Comparison of ENCODE assay signal across 8 cellular contexts in the genomic region with DNA sequence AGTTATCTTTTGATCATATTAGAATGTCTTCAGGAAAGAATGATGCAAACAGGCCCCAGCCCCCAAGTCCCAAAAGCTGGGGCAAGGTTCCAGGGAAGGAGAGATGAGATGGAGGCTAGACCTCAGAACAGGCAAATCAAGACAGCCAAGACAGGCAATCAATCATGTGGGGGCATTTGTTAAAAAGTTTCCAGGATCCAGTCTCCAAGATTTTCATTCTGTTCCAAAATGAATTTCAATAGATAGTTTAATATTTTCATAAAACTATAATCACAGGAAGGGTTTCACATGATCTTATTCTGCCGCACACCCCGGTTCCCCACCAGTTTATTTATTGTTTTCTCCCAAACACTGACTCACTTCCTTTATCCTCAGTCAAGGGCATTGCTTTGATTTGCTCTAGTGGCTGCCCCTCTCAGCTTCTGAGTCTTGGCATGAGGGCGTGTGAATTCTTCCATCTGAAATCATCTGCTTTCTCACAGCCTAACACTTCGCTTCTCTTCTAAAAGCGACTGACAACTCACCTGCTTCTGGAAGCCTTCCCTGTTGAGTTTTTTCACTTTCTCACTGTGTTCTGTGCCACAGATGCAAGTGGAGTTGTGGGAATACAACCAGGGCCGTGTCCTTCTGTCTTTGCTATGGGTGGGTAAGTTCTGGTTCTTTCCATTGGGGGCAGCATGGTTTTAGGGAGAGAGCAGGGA. TPM values are rescaled to one million over a fixed set of nuclear protein-coding genes. Genes with fewer than 3 reads are reported as not detected.
DNase-seq lines count a peak whose midpoint lies in the region; ATAC-seq and TF ChIP-seq lines count a peak whose summit lies in the region.

No MANE protein-coding gene starts in this region.

- H3K27ac Mint-ChIP-seq in naive thymus-derived CD4-positive, alpha-beta T cell: peak overlapping the region in 2 of 9 donors; percentile 54 to 82
- no peak overlapping the region for H3K27ac Mint-ChIP-seq in activated CD4-positive, alpha-beta T cell treated with anti-CD3 and anti-CD28 coated beads, Interleukin-2, amount 10 ng/mL, durations not matched to agents 24 days and 14 days

- intact Hi-C loops in naive thymus-derived CD4-positive, alpha-beta T cell (cut with micrococcal nuclease): loop anchor here (2.0 to 5.0 kb wide), 6 partner anchors 44 to 309 kb away; partner anchors contain the start of gene NFAT5 (in 1 of the 2)
- intact Hi-C loops in activated CD4-positive, alpha-beta T cell treated with anti-CD3 and anti-CD28 coated beads, Interleukin-2, amount 10 ng/mL, durations not matched to agents 24 days and 14 days (cut with micrococcal nuclease): loop anchor here (5.0 kb wide), 1 partner anchor 69 kb away; no protein-coding TSS in a partner anchor

- CTCF ChIA-PET in naive thymus-derived CD4-positive, alpha-beta T cell (lab: Charles Lee): interaction anchor here (0.7 to 0.9 kb wide), 2 partner anchors 48 to 310 kb away, joined by 3 read pairs; no protein-coding TSS in a partner anchor

- H3K36me3 ChIP-seq in kidney epithelial cell (ENCODE audit: control insufficient read depth, insufficient read depth, low read length): no peaks in the 10 kb centered on the region
- no peaks in the 10 kb centered on the region for H3K36me3 ChIP-seq in naive thymus-derived CD4-positive, alpha-beta T cell (ENCODE audit: control insufficient read depth in 2 of 3, insufficient read depth in 3 of 3, low read length in 3 of 3)

- peak; percentile 66 for TF ChIP-seq CTCF in kidney epithelial cell (IDR thresholded peaks at IDR 0.05; ENCODE audit: insufficient read depth, low read length, poor library complexity, severe bottlenecking)

- H3K27ac ChIP-seq in substantia nigra (ENCODE audit: low read depth, low read length, poor library complexity, severe bottlenecking): peak overlapping the region; percentile 68
- H3K27ac ChIP-seq in naive thymus-derived CD4-positive, alpha-beta T cell (ENCODE audit: low read depth, low read length): no peak overlapping the region

- peaks cover 0 to 9% (median 0%) of the 10 kb centered on the region in 5 donors for H3K27me3 Mint-ChIP-seq in naive thymus-derived CD4-positive, alpha-beta T cell
- H3K27me3 Mint-ChIP-seq in activated CD4-positive, alpha-beta T cell treated with anti-CD3 and anti-CD28 coated beads, Interleukin-2, amount 10 ng/mL, durations not matched to agents 24 days and 14 days: peaks cover 1% of the 10 kb centered on the region

- POLR2A ChIA-PET in naive thymus-derived CD4-positive, alpha-beta T cell (lab: Charles Lee): interaction anchor here (0.7 kb wide), 1 partner anchor 108 kb away, joined by 3 read pairs; no protein-coding TSS in a partner anchor

- ATAC-seq in GM18505 (IDR thresholded peaks at IDR 0.05; ENCODE audit: unreplicated experiment): no peak
- no peak for ATAC-seq in naive thymus-derived CD4-positive, alpha-beta T cell

- H3K4me1 ChIP-seq in naive thymus-derived CD4-positive, alpha-beta T cell (ENCODE audit: control insufficient read depth in 2 of 2, insufficient read depth in 2 of 2, low read length in 2 of 2): peaks cover 0 to 3% of the 10 kb centered on the region in 2 donors

- H3K9me3 Mint-ChIP-seq in naive thymus-derived CD4-positive, alpha-beta T cell: no peaks in the 10 kb centered on the region
- H3K9me3 Mint-ChIP-seq in activated CD4-positive, alpha-beta T cell treated with anti-CD3 and anti-CD28 coated beads, Interleukin-2, amount 10 ng/mL, durations not matched to agents 24 days and 14 days: no peaks in the 10 kb centered on the region

- no peaks in the 10 kb centered on the region for H3K36me3 Mint-ChIP-seq in naive thymus-derived CD4-positive, alpha-beta T cell
- no peaks in the 10 kb centered on the region for H3K36me3 Mint-ChIP-seq in activated CD4-positive, alpha-beta T cell treated with anti-CD3 and anti-CD28 coated beads, Interleukin-2, amount 10 ng/mL, durations not matched to agents 24 days and 14 days (ENCODE audit: low read depth)

- DNase-seq in GM04503 (ENCODE audit: low read depth) (peak; percentile 71), MV-4-11 (lab: John Stamatoyannopoulos, UW) (peak; percentile 16), brain pericyte (ENCODE audit: low read depth, low spot score) (peak; percentile 54), kidney epithelial cell (ENCODE audit: low read depth) (peak; percentile 69), substantia nigra (lab: John Stamatoyannopoulos, UW) (peak in 35 of 49 donors; percentile 6 to 64 (median 34))
- DNase-seq in naive thymus-derived CD4-positive, alpha-beta T cell: no peak
- no peak for DNase-seq in activated CD4-positive, alpha-beta T cell treated with anti-CD3 and anti-CD28 coated beads, Interleukin-2, amount 10 ng/mL, durations not matched to agents 24 days and 14 days

- H3K4me3 Mint-ChIP-seq in naive thymus-derived CD4-positive, alpha-beta T cell: no peak overlapping the region
- no peak overlapping the region for H3K4me3 Mint-ChIP-seq in activated CD4-positive, alpha-beta T cell treated with anti-CD3 and anti-CD28 coated beads, Interleukin-2, amount 10 ng/mL, durations not matched to agents 24 days and 14 days

- no peak for TF ChIP-seq POLR2A in GM18505 (IDR thresholded peaks at IDR 0.05; ENCODE audit: borderline replicate concordance, extremely low read depth, insufficient read depth, insufficient read length)

- H3K9me3 ChIP-seq in naive thymus-derived CD4-positive, alpha-beta T cell (ENCODE audit: control insufficient read depth in 2 of 3, low read length in 3 of 3): no peaks in the 10 kb centered on the region

- peaks cover 0 to 17% (median 5%) of the 10 kb centered on the region in 7 donors for H3K4me1 Mint-ChIP-seq in naive thymus-derived CD4-positive, alpha-beta T cell
- H3K4me1 Mint-ChIP-seq in activated CD4-positive, alpha-beta T cell treated with anti-CD3 and anti-CD28 coated beads, Interleukin-2, amount 10 ng/mL, durations not matched to agents 24 days and 14 days: peaks cover 18% of the 10 kb centered on the region

- peak overlapping the region; percentile 11 for H3K4me3 ChIP-seq in kidney epithelial cell (ENCODE audit: low read depth, low read length)
- H3K4me3 ChIP-seq in naive thymus-derived CD4-positive, alpha-beta T cell (ENCODE audit: low read length): no peak overlapping the region

- no peaks in the 10 kb centered on the region for H3K27me3 ChIP-seq in kidney epithelial cell (ENCODE audit: control insufficient read depth, insufficient read depth, low read length)
- no peaks in the 10 kb centered on the region for H3K27me3 ChIP-seq in naive thymus-derived CD4-positive, alpha-beta T cell (ENCODE audit: control insufficient read depth in 2 of 2, insufficient read depth in 2 of 2, low read length in 2 of 2)

RNA-seq across cellular contexts. Expression of gene TERF2, which starts 12.2 kb away (rescaled TPM):
- total RNA-seq in kidney epithelial cell: 10.2 and 11.0 TPM in 2 replicates
- total RNA-seq in naive thymus-derived CD4-positive, alpha-beta T cell: 10 to 100 TPM; 40.4 to 63.5 (median 50.7) TPM
- 10 to 100 TPM; 26.3 to 39.4 TPM for polyA plus RNA-seq in naive thymus-derived CD4-positive, alpha-beta T cell
- total RNA-seq in activated CD4-positive, alpha-beta T cell treated with anti-CD3 and anti-CD28 coated beads, Interleukin-2, amount 10 ng/mL, durations not matched to agents 24 days and 14 days: 58.3 and 71.1 TPM in 2 replicates

RNA-seq across cellular contexts. Expression of gene CYB5B, which starts 26.4 kb away (rescaled TPM):
- total RNA-seq in kidney epithelial cell: 46.3 and 54.5 TPM in 2 replicates
- total RNA-seq in naive thymus-derived CD4-positive, alpha-beta T cell: 100 to 1,000 TPM in 1 of 5 experiments, 10 to 100 TPM in 4; 29.6 to 148 (median 48.2) TPM
- 100 to 1,000 TPM in 1 of 2 donors, 10 to 100 TPM in 1; 95.7 to 119 TPM for polyA plus RNA-seq in naive thymus-derived CD4-positive, alpha-beta T cell
- 154 and 166 TPM in 2 replicates for total RNA-seq in activated CD4-positive, alpha-beta T cell treated with anti-CD3 and anti-CD28 coated beads, Interleukin-2, amount 10 ng/mL, durations not matched to agents 24 days and 14 days

RNA-seq across cellular contexts. Expression of gene TMED6, which starts 46.4 kb away (rescaled TPM):
- not detected in 2 replicates for total RNA-seq in kidney epithelial cell
- 1 to 10 TPM; 1.8 to 6.3 (median 2.9) TPM for total RNA-seq in naive thymus-derived CD4-positive, alpha-beta T cell
- polyA plus RNA-seq in naive thymus-derived CD4-positive, alpha-beta T cell: under 1 TPM in 1 of 2 donors, not detected in 1; 0.21 TPM
- total RNA-seq in activated CD4-positive, alpha-beta T cell treated with anti-CD3 and anti-CD28 coated beads, Interleukin-2, amount 10 ng/mL, durations not matched to agents 24 days and 14 days: 1.6 and 1.7 TPM in 2 replicates

RNA-seq across cellular contexts. Expression of gene NIP7, which starts 58.4 kb away (rescaled TPM):
- 26.5 and 26.6 TPM in 2 replicates for total RNA-seq in kidney epithelial cell
- total RNA-seq in naive thymus-derived CD4-positive, alpha-beta T cell: 10 to 100 TPM; 22.1 to 40.9 (median 30.3) TPM
- polyA plus RNA-seq in naive thymus-derived CD4-positive, alpha-beta T cell: 10 to 100 TPM; 19.5 to 20.2 TPM
- total RNA-seq in activated CD4-positive, alpha-beta T cell treated with anti-CD3 and anti-CD28 coated beads, Interleukin-2, amount 10 ng/mL, durations not matched to agents 24 days and 14 days: 81.2 and 84.8 TPM in 2 replicates

RNA-seq across cellular contexts. Expression of gene COG8, which starts 58.6 kb away (rescaled TPM):
- 44.8 and 68.0 TPM in 2 replicates for total RNA-seq in kidney epithelial cell
- 10 to 100 TPM; 29.5 to 73.7 (median 37.4) TPM for total RNA-seq in naive thymus-derived CD4-positive, alpha-beta T cell
- 10 to 100 TPM; 38.7 to 52.0 TPM for polyA plus RNA-seq in naive thymus-derived CD4-positive, alpha-beta T cell
- total RNA-seq in activated CD4-positive, alpha-beta T cell treated with anti-CD3 and anti-CD28 coated beads, Interleukin-2, amount 10 ng/mL, durations not matched to agents 24 days and 14 days: 44.1 and 44.6 TPM in 2 replicates

Comparison
In these comparisons a context has a peak if more than half of its experiments do, and no peak if none do; other contexts are left out.
1. DNase-seq: peak in GM04503 (single experiment), MV-4-11 (single experiment), brain pericyte (single experiment), kidney epithelial cell (single experiment) and substantia nigra (35 of 49); none in naive thymus-derived CD4-positive, alpha-beta T cell (0 of 9) and activated CD4-positive, alpha-beta T cell treated with anti-CD3 and anti-CD28 coated beads, Interleukin-2, amount 10 ng/mL, durations not matched to agents 24 days and 14 days (single experiment).